In genomic region chr1:39262802-39263201, GRCh38 we compare ENCODE assay signal across 16 cellular contexts. TPM values are rescaled to one million over a fixed set of nuclear protein-coding genes. Genes with fewer than 3 reads are reported as not detected.
A peak's percentile ranks its signal among the peaks of the same experiment; 100 is the strongest.
DNase-seq lines count a peak whose midpoint lies in the region; ATAC-seq and TF ChIP-seq lines count a peak whose summit lies in the region.
"Had no signal": no experiment of that assay in that cellular context is flagged by ENCODE, and none has a peak within 500 bp of the region (broad histone marks: within the 10 kb centered on the region; RNA-seq: fewer than 3 reads in every experiment).

No MANE protein-coding gene starts in this region.

- no peak for TF ChIP-seq CTCF in coronary artery (IDR thresholded peaks at IDR 0.05)

- no peak overlapping the region for H3K4me3 Mint-ChIP-seq in activated T-cell treated with anti-CD3 and anti-CD28 coated beads, Interleukin-2, amount 50 U/mL, for 4 hours
- H3K4me3 Mint-ChIP-seq in T-cell: no peak overlapping the region
- H3K4me3 Mint-ChIP-seq in stimulated activated naive CD8-positive, alpha-beta T cell treated with anti-CD3 and anti-CD28 coated beads, Interleukin-15, Interleukin-2, amounts not matched to agents 100 ng/mL and 50 ng/mL, for 24 hours: no peak overlapping the region
- H3K4me3 Mint-ChIP-seq: nephron; stimulated activated naive B cell treated with anti-CD40 and anti-IgM and Interleukin-4, amounts not matched to agents 10 μg/mL and 1 μg/mL and 100 μg/mL, for 72 hours had no signal

- peak overlapping the region; percentile 3 to 11 for H3K27ac Mint-ChIP-seq in T-cell
- peak overlapping the region; percentile 49 for H3K27ac Mint-ChIP-seq in stimulated activated naive CD8-positive, alpha-beta T cell treated with anti-CD3 and anti-CD28 coated beads, Interleukin-15, Interleukin-2, amounts not matched to agents 100 ng/mL and 50 ng/mL, for 24 hours
- H3K27ac Mint-ChIP-seq: stimulated activated naive B cell treated with anti-CD40 and anti-IgM and Interleukin-4, amounts not matched to agents 10 μg/mL and 1 μg/mL and 100 μg/mL, for 72 hours had no signal

- CTCF ChIA-PET in T-cell (lab: Charles Lee): interaction anchor here in 1 of 2 donors (14.4 kb wide), 1 partner anchor 74 kb away, joined by 364 read pairs; no protein-coding TSS in a partner anchor

- no peaks in the 10 kb centered on the region for H3K9me3 Mint-ChIP-seq in activated T-cell treated with anti-CD3 and anti-CD28 coated beads, Interleukin-2, amount 50 U/mL, for 4 hours
- H3K9me3 Mint-ChIP-seq in T-cell: no peaks in the 10 kb centered on the region
- H3K9me3 Mint-ChIP-seq in stimulated activated naive CD8-positive, alpha-beta T cell treated with anti-CD3 and anti-CD28 coated beads, Interleukin-15, Interleukin-2, amounts not matched to agents 100 ng/mL and 50 ng/mL, for 24 hours: no peaks in the 10 kb centered on the region
- H3K9me3 Mint-ChIP-seq: nephron; stimulated activated naive B cell treated with anti-CD40 and anti-IgM and Interleukin-4, amounts not matched to agents 10 μg/mL and 1 μg/mL and 100 μg/mL, for 72 hours had no signal

- peaks cover 67% of the 10 kb centered on the region for H3K4me1 Mint-ChIP-seq in activated T-cell treated with anti-CD3 and anti-CD28 coated beads, Interleukin-2, amount 50 U/mL, for 4 hours (ENCODE audit: low read depth)
- H3K4me1 Mint-ChIP-seq in T-cell: peaks cover 52 to 73% (median 62%) of the 10 kb centered on the region in 3 donors
- H3K4me1 Mint-ChIP-seq in stimulated activated naive CD8-positive, alpha-beta T cell treated with anti-CD3 and anti-CD28 coated beads, Interleukin-15, Interleukin-2, amounts not matched to agents 100 ng/mL and 50 ng/mL, for 24 hours (ENCODE audit: low read depth): peaks cover 68% of the 10 kb centered on the region

- peaks cover 24% of the 10 kb centered on the region for H3K36me3 Mint-ChIP-seq in activated T-cell treated with anti-CD3 and anti-CD28 coated beads, Interleukin-2, amount 50 U/mL, for 4 hours (ENCODE audit: insufficient read depth)
- H3K36me3 Mint-ChIP-seq in T-cell: peaks cover 18% of the 10 kb centered on the region
- peaks cover 38% of the 10 kb centered on the region for H3K36me3 Mint-ChIP-seq in stimulated activated naive CD8-positive, alpha-beta T cell treated with anti-CD3 and anti-CD28 coated beads, Interleukin-15, Interleukin-2, amounts not matched to agents 100 ng/mL and 50 ng/mL, for 24 hours (ENCODE audit: low read depth)

- peak overlapping the region; percentile 10 to 37 for H3K27ac ChIP-seq in coronary artery
- H3K27ac ChIP-seq: brain microvascular endothelial cell had no signal

- no peak for DNase-seq in activated T-cell treated with anti-CD3 and anti-CD28 coated beads, Interleukin-2, amount 50 U/mL, for 4 hours
- DNase-seq in activated T-cell treated with anti-CD3 and anti-CD28 coated beads, Interleukin-2, amount 50 U/mL, for 1 hour: no peak
- DNase-seq in T-cell (no peak), coronary artery (ENCODE audit: low spot score) (no peak), pons (ENCODE audit: low spot score) (no peak), NCI-H2171 treated with DMSO at 0.1 percent for 48 hours (lab: John Stamatoyannopoulos, UW) (no peak)
- DNase-seq: brain microvascular endothelial cell; Caco-2; effector CD8-positive, alpha-beta T cell; NCI-H2227 treated with DMSO at 0.1 percent for 48 hours; right cardiac atrium; Right ventricle myocardium superior; stimulated activated naive B cell treated with anti-CD40 and anti-IgM and Interleukin-4, amounts not matched to agents 10 μg/mL and 1 μg/mL and 100 μg/mL, for 72 hours had no signal

- no peaks in the 10 kb centered on the region for H3K27me3 Mint-ChIP-seq in activated T-cell treated with anti-CD3 and anti-CD28 coated beads, Interleukin-2, amount 50 U/mL, for 4 hours (ENCODE audit: low read depth)
- H3K27me3 Mint-ChIP-seq in T-cell: no peaks in the 10 kb centered on the region
- no peaks in the 10 kb centered on the region for H3K27me3 Mint-ChIP-seq in stimulated activated naive CD8-positive, alpha-beta T cell treated with anti-CD3 and anti-CD28 coated beads, Interleukin-15, Interleukin-2, amounts not matched to agents 100 ng/mL and 50 ng/mL, for 24 hours
- H3K27me3 Mint-ChIP-seq: stimulated activated naive B cell treated with anti-CD40 and anti-IgM and Interleukin-4, amounts not matched to agents 10 μg/mL and 1 μg/mL and 100 μg/mL, for 72 hours had no signal

- ATAC-seq in activated T-cell treated with anti-CD3 and anti-CD28 coated beads, Interleukin-2, amount 50 U/mL, for 4 hours: peak; percentile 68 to 78
- ATAC-seq in T-cell (replicated peaks in 1 of 4): no peak
- ATAC-seq in GM18502 (IDR thresholded peaks at IDR 0.05; ENCODE audit: poor library complexity, unreplicated experiment): no peak
- ATAC-seq: right cardiac atrium; stimulated activated naive B cell treated with anti-CD40 and anti-IgM and Interleukin-4, amounts not matched to agents 10 μg/mL and 1 μg/mL and 100 μg/mL, for 72 hours had no signal

- no peak overlapping the region for H3K4me3 ChIP-seq in coronary artery

- POLR2A ChIA-PET in T-cell (lab: Charles Lee): interaction anchor here in 1 of 2 donors (0.6 kb wide), 1 partner anchor 99 kb away, joined by 3 read pairs; no protein-coding TSS in a partner anchor

RNA-seq across cellular contexts. Expression of gene MACF1, which starts 58.3 kb away (rescaled TPM):
- 100 to 1,000 TPM; 104 to 128 (median 120) TPM for total RNA-seq in activated T-cell treated with anti-CD3 and anti-CD28 coated beads, Interleukin-2, amount 50 U/mL, for 4 hours
- total RNA-seq in T-cell: 100 to 1,000 TPM; 232 to 596 (median 258) TPM

Comparison
In these comparisons a context has a peak if more than half of its experiments do, and no peak if none do; other contexts are left out.
1. ATAC-seq: peak in activated T-cell treated with anti-CD3 and anti-CD28 coated beads, Interleukin-2, amount 50 U/mL, for 4 hours (2 of 2); none in T-cell (0 of 4) and GM18502 (single experiment).